8 cellular contexts compared by ENCODE assay signal in genomic region chr17:68290268-68290954, GRCh38. TPM values are rescaled to one million over a fixed set of nuclear protein-coding genes. Genes with fewer than 3 reads are reported as not detected.
DNase-seq lines count a peak whose midpoint lies in the region; ATAC-seq and TF ChIP-seq lines count a peak whose summit lies in the region.

No MANE protein-coding gene starts in this region.

- H3K27ac Mint-ChIP-seq in CD14-positive monocyte = peak overlapping the region; percentile 96 to 100 (median 99)
- H3K27ac Mint-ChIP-seq in stimulated activated naive CD8-positive, alpha-beta T cell treated with anti-CD3 and anti-CD28 coated beads, Interleukin-15, amount 100 ng/mL, for 72 hours = peak overlapping the region; percentile 98 to 100

- H3K27me3 ChIP-seq in muscle layer of colon (ENCODE audit: control insufficient read depth in 1 of 2, insufficient read depth in 2 of 2, low read length in 2 of 2) = peaks cover 29 to 42% of the 10 kb centered on the region in 2 donors

- H3K4me1 Mint-ChIP-seq in CD14-positive monocyte = peaks cover 58% of the 10 kb centered on the region
- peaks cover 57% of the 10 kb centered on the region for H3K4me1 Mint-ChIP-seq in stimulated activated naive CD8-positive, alpha-beta T cell treated with anti-CD3 and anti-CD28 coated beads, Interleukin-15, amount 100 ng/mL, for 72 hours

- H3K9ac ChIP-seq in muscle layer of colon (ENCODE audit: low read length) = no peak overlapping the region

- peak overlapping the region; percentile 23 to 32 for H3K4me3 ChIP-seq in muscle layer of colon (ENCODE audit: low read depth in 1 of 2, low read length in 2 of 2)

- ATAC-seq in stimulated activated naive CD8-positive, alpha-beta T cell treated with anti-CD3 and anti-CD28 coated beads, Interleukin-15, amount 100 ng/mL, for 72 hours = no peak

- H3K4me1 ChIP-seq in muscle layer of colon (ENCODE audit: insufficient read depth, low read length) = peaks cover 13% of the 10 kb centered on the region

- peak overlapping the region; percentile 97 to 99 for H3K4me3 Mint-ChIP-seq in CD14-positive monocyte
- peak overlapping the region; percentile 97 to 100 for H3K4me3 Mint-ChIP-seq in stimulated activated naive CD8-positive, alpha-beta T cell treated with anti-CD3 and anti-CD28 coated beads, Interleukin-15, amount 100 ng/mL, for 72 hours

- H3K36me3 Mint-ChIP-seq in CD14-positive monocyte = peaks cover 25 to 39% of the 10 kb centered on the region in 2 donors

- no peak for TF ChIP-seq CTCF in CD14-positive monocyte (IDR thresholded peaks at IDR 0.05)

- DNase-seq in CD14-positive monocyte (ENCODE audit: low spot score) (peak; percentile 53), HuH-7.5 (ENCODE audit: low spot score) (peak; percentile 59), NCI-H2081 treated with DMSO at 0.1 percent for 48 hours (lab: John Stamatoyannopoulos, UW) (no peak), NCI-H345 treated with DMSO at 0.1 percent for 48 hours (lab: John Stamatoyannopoulos, UW; ENCODE audit: unreplicated experiment) (no peak)
- DNase-seq in activated CD4-positive, alpha-beta T cell treated with anti-CD3 and anti-CD28 coated beads, Interleukin-2, amount 50 U/mL, for 24 hours (ENCODE audit: low read depth in 1 of 2, low spot score in 1 of 2) = peak; percentile 18 to 40
- DNase-seq in effector CD4-positive, alpha-beta T cell = peak; percentile 47
- DNase-seq in stimulated activated naive CD8-positive, alpha-beta T cell treated with anti-CD3 and anti-CD28 coated beads, Interleukin-15, amount 100 ng/mL, for 72 hours = peak; percentile 39 to 62

- H3K36me3 ChIP-seq in muscle layer of colon (ENCODE audit: insufficient read depth, low read length) = no peaks in the 10 kb centered on the region

- H3K9me3 ChIP-seq in muscle layer of colon (ENCODE audit: low read length) = no peaks in the 10 kb centered on the region

- no peak overlapping the region for H3K27ac ChIP-seq in muscle layer of colon (ENCODE audit: low read depth, low read length)

- peaks cover 0 to 2% (median 0%) of the 10 kb centered on the region in 7 donors for H3K9me3 Mint-ChIP-seq in CD14-positive monocyte
- no peaks in the 10 kb centered on the region for H3K9me3 Mint-ChIP-seq in stimulated activated naive CD8-positive, alpha-beta T cell treated with anti-CD3 and anti-CD28 coated beads, Interleukin-15, amount 100 ng/mL, for 72 hours

- intact Hi-C loops in CD14-positive monocyte (cut with micrococcal nuclease) = loop anchor here (2.0 to 5.0 kb wide), 2 partner anchors 22 to 43 kb away; partner anchors contain the start of gene AMZ2 (in 1 of the 2)

- H3K27me3 Mint-ChIP-seq in CD14-positive monocyte (ENCODE audit: low read depth in 3 of 3) = peaks cover 0 to 2% (median 2%) of the 10 kb centered on the region in 3 donors
- no peaks in the 10 kb centered on the region for H3K27me3 Mint-ChIP-seq in stimulated activated naive CD8-positive, alpha-beta T cell treated with anti-CD3 and anti-CD28 coated beads, Interleukin-15, amount 100 ng/mL, for 72 hours

RNA-seq across cellular contexts. Expression of gene SLC16A6, which starts 0.5 kb away (rescaled TPM):
- polyA plus RNA-seq in CD14-positive monocyte = 10 to 100 TPM; 12.3 to 14.0 TPM

RNA-seq across cellular contexts. Expression of gene ARSG, which starts 0.9 kb away (rescaled TPM):
- 10 to 100 TPM; 15.5 to 19.2 TPM for polyA plus RNA-seq in CD14-positive monocyte

RNA-seq across cellular contexts. Expression of gene AMZ2, which starts 42.6 kb away (rescaled TPM):
- 10 to 100 TPM; 67.2 to 67.6 TPM for polyA plus RNA-seq in CD14-positive monocyte

Comparison
In these comparisons a context has a peak if more than half of its experiments do, and no peak if none do; other contexts are left out.
1. DNase-seq: peak in CD14-positive monocyte (single experiment), HuH-7.5 (single experiment), activated CD4-positive, alpha-beta T cell treated with anti-CD3 and anti-CD28 coated beads, Interleukin-2, amount 50 U/mL, for 24 hours (2 of 2), effector CD4-positive, alpha-beta T cell (single experiment) and stimulated activated naive CD8-positive, alpha-beta T cell treated with anti-CD3 and anti-CD28 coated beads, Interleukin-15, amount 100 ng/mL, for 72 hours (2 of 2); none in NCI-H2081 treated with DMSO at 0.1 percent for 48 hours (single experiment) and NCI-H345 treated with DMSO at 0.1 percent for 48 hours (single experiment).